In genomic region chr19:12527034-12527836, GRCh38 we compare ENCODE assay signal across 10 cellular contexts. TPM values are rescaled to one million over a fixed set of nuclear protein-coding genes. Genes with fewer than 3 reads are reported as not detected.
A peak's percentile ranks its signal among the peaks of the same experiment; 100 is the strongest.
DNase-seq lines count a peak whose midpoint lies in the region; ATAC-seq and TF ChIP-seq lines count a peak whose summit lies in the region.
"Had no signal": no experiment of that assay in that cellular context is flagged by ENCODE, and none has a peak within 500 bp of the region (broad histone marks: within the 10 kb centered on the region; RNA-seq: fewer than 3 reads in every experiment).

No MANE protein-coding gene starts in this region.

- no peak overlapping the region for H3K56ac ChIP-seq in H9 (ENCODE audit: insufficient read length, low read depth, low read length)

- no peaks in the 10 kb centered on the region for H3K4me1 Mint-ChIP-seq in H9

- intact Hi-C loops in mucosa of descending colon (cut with DNase I, micrococcal nuclease) = no loop called here

- H3K36me3 ChIP-seq in adipocyte (ENCODE audit: control insufficient read depth, insufficient read depth, low read length, severe bottlenecking) = peaks cover 84% of the 10 kb centered on the region
- peaks cover 73% of the 10 kb centered on the region for H3K36me3 ChIP-seq in iPS-20b (ENCODE audit: insufficient read depth, low read depth, low read length)
- H3K36me3 ChIP-seq in mucosa of descending colon (ENCODE audit: low read depth) = peaks cover 35% of the 10 kb centered on the region

- H3K23me2 ChIP-seq in H9 (ENCODE audit: insufficient read length, low read depth, low read length, poor library complexity, severe bottlenecking) = no peaks in the 10 kb centered on the region

- H2BK15ac ChIP-seq in H9 (ENCODE audit: low read depth, low read length) = no peak overlapping the region

- H3K79me1 ChIP-seq in H9 (ENCODE audit: insufficient read depth, low read depth, low read length, poor library complexity, severe bottlenecking) = peaks cover 3% of the 10 kb centered on the region

- no peak overlapping the region for H3K27ac ChIP-seq in iPS-20b (ENCODE audit: low read length)
- H3K27ac ChIP-seq in H9 (ENCODE audit: insufficient read length, low read depth, low read length) = no peak overlapping the region
- H3K27ac ChIP-seq: left lung had no signal

- H2BK120ac ChIP-seq in H9 (ENCODE audit: low read depth, low read length, poor library complexity, severe bottlenecking) = no peak overlapping the region

- ATAC-seq in mucosa of descending colon = no peak
- ATAC-seq: left lung had no signal

- H3K4me1 ChIP-seq in adipocyte (ENCODE audit: control insufficient read depth, insufficient read depth, low read length) (no peaks in the 10 kb centered on the region), iPS-20b (ENCODE audit: insufficient read depth, low read length) (no peaks in the 10 kb centered on the region), H9 (ENCODE audit: insufficient read depth, low read length) (no peaks in the 10 kb centered on the region), mucosa of descending colon (ENCODE audit: low read depth) (no peaks in the 10 kb centered on the region)
- H3K4me1 ChIP-seq: left lung had no signal

- H2AFZ ChIP-seq in H9 (ENCODE audit: low read length) = no peak overlapping the region

- no peak overlapping the region for H2AK5ac ChIP-seq in H9 (ENCODE audit: insufficient read length, low read length)

- H3K9me3 ChIP-seq in adipocyte (ENCODE audit: control insufficient read depth, low read length) = peaks cover 98% of the 10 kb centered on the region
- H3K9me3 ChIP-seq in iPS-20b (ENCODE audit: insufficient read depth, low read depth, low read length) = peaks cover 99% of the 10 kb centered on the region
- peaks cover 85% of the 10 kb centered on the region for H3K9me3 ChIP-seq in H9 (ENCODE audit: control insufficient read depth, low read depth, low read length)
- peaks cover 99% of the 10 kb centered on the region for H3K9me3 ChIP-seq in mucosa of descending colon

- H2BK12ac ChIP-seq in H9 (ENCODE audit: insufficient read length, low read depth, low read length) = no peak overlapping the region

- H3K18ac ChIP-seq in H9 (ENCODE audit: insufficient read length, low read depth, low read length) = no peak overlapping the region

- TF ChIP-seq CTCF in H9 (conservative IDR thresholded peaks at IDR 0.05) (no peak), mucosa of descending colon (IDR thresholded peaks at IDR 0.05) (no peak)

- DNase-seq in ACHN (peak; percentile 35), GM04504 (ENCODE audit: low read depth) (peak; percentile 8), adipocyte (ENCODE audit: low read depth) (peak; percentile 35), H9 (no peak), AG08396 (ENCODE audit: low spot score) (no peak), mucosa of descending colon (no peak), DMS114 treated with DMSO at 0.1 percent for 48 hours (lab: John Stamatoyannopoulos, UW; ENCODE audit: unreplicated experiment) (no peak)
- DNase-seq: left lung, NCI-H1436 had no signal

- H3K27me3 ChIP-seq in adipocyte (replicated peaks; ENCODE audit: control insufficient read depth, insufficient read depth, low read length) (no peaks in the 10 kb centered on the region), iPS-20b (ENCODE audit: insufficient read depth, low read length) (no peaks in the 10 kb centered on the region), H9 (ENCODE audit: insufficient read depth, low read length) (no peaks in the 10 kb centered on the region)
- H3K27me3 ChIP-seq: left lung had no signal

- no peaks in the 10 kb centered on the region for H4K20me1 ChIP-seq in H9 (ENCODE audit: control insufficient read depth, insufficient read depth, insufficient read length)

- H3K27ac Mint-ChIP-seq in H9 = no peak overlapping the region

- no peak overlapping the region for H3K4me3 Mint-ChIP-seq in H9

- no CpG with 5 or more reads among the region's 8 CpGs for WGBS in H9 (ENCODE audit: extremely low coverage, insufficient read length, low lambda C conversion rate)

- H3K23ac ChIP-seq in H9 (ENCODE audit: insufficient read length, low read depth, low read length) = no peak overlapping the region

- no peak overlapping the region for H3K4me2 ChIP-seq in H9 (ENCODE audit: insufficient read depth, insufficient read length, low read length)

- H4K5ac ChIP-seq in H9 (ENCODE audit: insufficient read length, low read depth, low read length) = no peak overlapping the region

- in situ Hi-C loops in ACHN (cut with HindIII; ENCODE audit: low pct_ligation_motif_present, low pct_unique_long_range_greater_than_20kb, low sequenced_read_pairs) = no loop called here

- peak overlapping the region; percentile 74 for H3K4me3 ChIP-seq in adipocyte (ENCODE audit: low read length)
- peak overlapping the region; percentile 43 for H3K4me3 ChIP-seq in iPS-20b (ENCODE audit: low read length)
- no peak overlapping the region for H3K4me3 ChIP-seq in mucosa of descending colon
- H3K4me3 ChIP-seq: left lung had no signal

- H3K14ac ChIP-seq in H9 (ENCODE audit: insufficient read depth, low read length) = no peak overlapping the region

- H3K27me3 Mint-ChIP-seq in H9 (ENCODE audit: low read depth) = peaks cover 12% of the 10 kb centered on the region

- no peaks in the 10 kb centered on the region for H3K79me2 ChIP-seq in H9 (ENCODE audit: insufficient read depth, low read length)

- no peak overlapping the region for H4K91ac ChIP-seq in H9 (ENCODE audit: insufficient read length, low read depth, low read length)

- no peak overlapping the region for H3K9ac ChIP-seq in adipocyte (ENCODE audit: low read length)
- no peak overlapping the region for H3K9ac ChIP-seq in iPS-20b (ENCODE audit: low read depth, low read length)
- no peak overlapping the region for H3K9ac ChIP-seq in H9 (ENCODE audit: extremely low read depth, insufficient read length, low read length)

- H3K36me3 Mint-ChIP-seq in H9 (ENCODE audit: insufficient read depth in 1 of 3, low read depth in 3 of 3) = peaks cover 87 to 94% (median 90%) of the 10 kb centered on the region in 3 experiments

- no peak overlapping the region for H4K8ac ChIP-seq in H9 (replicated peaks; ENCODE audit: insufficient read length, low read depth, low read length)

- no peak overlapping the region for H2BK20ac ChIP-seq in H9 (ENCODE audit: low read depth, low read length, poor library complexity, severe bottlenecking)

- no peak overlapping the region for H3T11ph ChIP-seq in H9 (ENCODE audit: low read length)

- no peak overlapping the region for H2BK5ac ChIP-seq in H9 (ENCODE audit: insufficient read length, low read length)

- no peak overlapping the region for H3K4ac ChIP-seq in H9 (ENCODE audit: low read depth, low read length)

- H3K9me3 Mint-ChIP-seq in H9 = peaks cover 94 to 96% of the 10 kb centered on the region in 2 experiments

RNA-seq across cellular contexts. Expression of gene ZNF564, which starts 24.0 kb away (rescaled TPM):
- total RNA-seq in H9 (2021) = 9.4 and 11.3 TPM in 2 replicates
- total RNA-seq in mucosa of descending colon = 10 to 100 TPM; 13.9 to 22.5 (median 21.2) TPM

RNA-seq across cellular contexts. Expression of gene ZNF709, which starts 42.6 kb away (rescaled TPM):
- total RNA-seq in H9 (2021) (2.1 and 3.8 TPM in 2 replicates), mucosa of descending colon (1 to 10 TPM; 1.2 to 3.3 (median 1.8) TPM)

Comparison
In these comparisons a context has a peak if more than half of its experiments do, and no peak if none do; other contexts are left out.
1. DNase-seq: peak in ACHN (single experiment), GM04504 (single experiment) and adipocyte (single experiment); none in H9 (single experiment), AG08396 (single experiment), mucosa of descending colon (0 of 3) and DMS114 treated with DMSO at 0.1 percent for 48 hours (single experiment).